In the genomic region with DNA sequence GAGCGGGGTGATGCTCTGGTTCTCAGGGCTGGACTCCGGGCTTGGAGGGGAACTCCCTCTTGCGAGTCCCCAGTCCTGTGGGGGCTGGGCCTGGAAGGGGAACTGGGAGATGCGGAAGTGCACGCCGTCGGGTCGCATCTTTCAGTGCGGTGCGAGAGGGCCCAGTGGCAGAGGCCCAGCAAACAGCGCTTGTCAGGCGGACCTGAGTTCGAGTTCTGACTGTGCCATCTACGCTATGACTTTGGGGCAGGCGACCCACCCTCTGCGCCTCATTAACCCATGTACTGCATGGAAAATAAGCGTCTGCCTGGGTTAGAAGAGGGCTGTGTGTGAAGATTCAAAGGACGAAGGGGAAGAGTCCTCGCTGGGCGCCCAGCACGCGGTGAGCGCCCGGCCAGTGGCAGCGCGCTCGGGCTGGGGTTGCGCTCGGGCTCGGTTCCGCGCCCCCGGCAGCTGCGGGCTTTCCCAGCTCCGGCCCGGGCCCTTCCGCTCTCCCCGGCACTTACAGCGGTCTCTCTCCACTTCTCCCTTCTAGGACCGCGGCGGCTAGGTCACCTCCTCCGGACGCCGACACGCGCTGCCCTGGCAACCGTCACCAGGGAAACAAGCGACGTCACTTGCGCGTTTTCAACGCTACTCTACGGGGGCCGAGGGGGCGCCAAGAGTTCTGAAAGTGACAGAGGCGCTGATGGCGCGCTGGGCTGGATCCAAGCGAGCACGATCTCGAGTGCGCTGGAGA, we compare ENCODE assay signal across 8 cellular contexts. TPM values are rescaled to one million over a fixed set of nuclear protein-coding genes. Genes with fewer than 3 reads are reported as not detected.
DNase-seq lines count a peak whose midpoint lies in the region; ATAC-seq and TF ChIP-seq lines count a peak whose summit lies in the region.

A gene with protein sequence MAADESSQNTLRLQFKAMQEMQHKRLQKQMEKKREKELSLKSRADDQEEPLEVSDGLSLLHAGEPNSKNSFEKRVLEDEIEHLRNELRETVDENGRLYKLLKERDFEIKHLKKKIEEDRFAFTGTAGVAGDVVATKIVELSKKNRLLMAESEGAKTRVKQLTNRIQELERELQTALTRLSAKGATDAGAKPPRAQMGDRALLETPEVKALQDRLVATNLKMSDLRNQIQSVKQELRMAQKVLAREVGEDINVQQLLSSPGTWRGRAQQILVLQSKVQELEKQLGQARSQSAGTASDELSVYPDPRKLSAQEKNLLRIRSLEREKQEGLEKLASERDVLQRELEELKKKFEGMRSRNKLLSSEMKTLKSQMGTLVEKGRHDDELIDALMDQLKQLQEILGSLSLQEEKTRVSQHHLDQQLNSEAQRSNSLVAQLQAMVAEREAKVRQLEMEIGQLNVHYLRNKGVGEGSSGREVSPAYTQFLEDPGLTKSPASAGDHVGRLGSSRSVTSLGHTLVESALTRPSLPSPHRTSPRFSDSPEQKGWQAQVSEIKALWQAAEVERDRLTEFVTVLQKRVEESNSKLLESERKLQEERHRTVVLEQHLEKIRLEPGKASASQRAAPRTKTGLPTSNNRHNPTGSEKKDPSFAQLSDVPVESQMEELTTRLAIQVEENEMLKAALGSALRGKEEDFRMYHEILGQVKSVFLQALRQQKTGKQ (minus strand): TSS at position 584 of the 739 bp plus-strand sequence. CDS start 14,908 bp downstream, outside the sequence.

- CTCF ChIA-PET in SK-N-SH (lab: Yijun Ruan, JAX), result no interaction called here

- WGBS in SK-N-SH (ENCODE audit: low lambda C conversion rate), result 18% methylated on average over 52 of the region's 63 CpGs
- 2% methylated on average over 63 of the region's 63 CpGs for WGBS in thymus

- TF ChIP-seq RAD21 in SK-N-SH (IDR thresholded peaks at IDR 0.05; ENCODE audit: low read length), result no peak

- no peaks in the 10 kb centered on the region for H3K9me3 ChIP-seq in Loucy (ENCODE audit: insufficient read depth, low read depth, low read length)
- H3K9me3 ChIP-seq in SK-N-SH, result no peaks in the 10 kb centered on the region
- H3K9me3 ChIP-seq in thymus (ENCODE audit: control insufficient read depth), result no peaks in the 10 kb centered on the region

- DNase-seq in EH (ENCODE audit: low read depth) (peak; percentile 91), SK-N-SH (peak; percentile 95), Right ventricle myocardium superior (peak; percentile 99), osteocyte (ENCODE audit: extremely low spot score, unreplicated experiment) (peak; percentile 95)
- peak; percentile 85 to 89 for DNase-seq in activated naive CD4-positive, alpha-beta T cell treated with anti-CD3 and anti-CD28 coated beads, Interleukin-2, amount 50 U/mL, for 72 hours (ENCODE audit: low spot score in 2 of 2)

- H3K27me3 ChIP-seq in Loucy (ENCODE audit: insufficient read depth, low read length, poor library complexity, severe bottlenecking), result no peaks in the 10 kb centered on the region
- no peaks in the 10 kb centered on the region for H3K27me3 ChIP-seq in SK-N-SH (ENCODE audit: insufficient read depth)
- no peaks in the 10 kb centered on the region for H3K27me3 ChIP-seq in thymus (ENCODE audit: control insufficient read depth, insufficient read depth)

- ATAC-seq in GM21786 (IDR thresholded peaks at IDR 0.05; ENCODE audit: unreplicated experiment) (peak; percentile 98), Right ventricle myocardium superior (ENCODE audit: poor library complexity) (peak; percentile 96)
- peak; percentile 97 to 98 for ATAC-seq in activated naive CD4-positive, alpha-beta T cell treated with anti-CD3 and anti-CD28 coated beads, Interleukin-2, amount 50 U/mL, for 72 hours

- peaks cover 0 to 6% of the 10 kb centered on the region in 2 donors for H3K9me3 Mint-ChIP-seq in activated naive CD4-positive, alpha-beta T cell treated with anti-CD3 and anti-CD28 coated beads, Interleukin-2, amount 50 U/mL, for 72 hours
- H3K9me3 Mint-ChIP-seq in osteocyte (ENCODE audit: unreplicated experiment), result no peaks in the 10 kb centered on the region

- TF ChIP-seq CTCF in Loucy (conservative IDR thresholded peaks at IDR 0.05; ENCODE audit: low read length) (no peak), SK-N-SH (IDR thresholded peaks at IDR 0.05) (0 out of 2 replicates have a peak, but pooled peaks have one; percentile 11), osteocyte (IDR thresholded peaks at IDR 0.05) (no peak)

- POLR2A ChIA-PET in SK-N-SH (lab: Yijun Ruan, JAX), result no interaction called here

- H3K9ac ChIP-seq in Loucy (ENCODE audit: low read depth, low read length, poor library complexity, severe bottlenecking) (peak within 1 kb of the TSS; percentile 47), SK-N-SH (peak within 1 kb of the TSS; percentile 62; the same call in 1 of the 2 replicates)

- H3K27ac Mint-ChIP-seq in activated naive CD4-positive, alpha-beta T cell treated with anti-CD3 and anti-CD28 coated beads, Interleukin-2, amount 50 U/mL, for 72 hours, result peak within 1 kb of the TSS; percentile 32 to 81
- peak within 1 kb of the TSS; percentile 66 for H3K27ac Mint-ChIP-seq in osteocyte (ENCODE audit: unreplicated experiment)

- peak within 1 kb of the TSS; percentile 84 for H3K4me3 Mint-ChIP-seq in osteocyte (ENCODE audit: unreplicated experiment)

- H2AFZ ChIP-seq in Loucy (ENCODE audit: low read length) (no peak within 1 kb of the TSS), SK-N-SH (ENCODE audit: low read depth) (peak within 1 kb of the TSS; percentile 73)

- peak within 1 kb of the TSS; percentile 66 for H3K4me3 ChIP-seq in Loucy (ENCODE audit: low read length, poor library complexity, severe bottlenecking)
- peak within 1 kb of the TSS; percentile 56 to 71 for H3K4me3 ChIP-seq in SK-N-SH (ENCODE audit: low read depth in 2 of 2, low read length in 1 of 2)
- H3K4me3 ChIP-seq in thymus (ENCODE audit: low read length), result peak within 1 kb of the TSS; percentile 53

- H3K4me1 ChIP-seq in Loucy (ENCODE audit: insufficient read depth, low read length, poor library complexity, severe bottlenecking) (no peaks in the 10 kb centered on the region), SK-N-SH (ENCODE audit: control insufficient read depth in 1 of 2, insufficient read depth in 2 of 2, low read depth in 1 of 2, low read length in 1 of 2) (peaks cover 0 to 3% of the 10 kb centered on the region in 2 experiments; a peak in 1 of 4 replicates), thymus (ENCODE audit: control insufficient read depth, insufficient read depth, low read length) (no peaks in the 10 kb centered on the region)

- no peaks in the 10 kb centered on the region for H3F3A ChIP-seq in Loucy (ENCODE audit: low read depth)
- peaks cover 14% of the 10 kb centered on the region for H3F3A ChIP-seq in SK-N-SH (replicated peaks; ENCODE audit: insufficient read depth)

- H3K36me3 ChIP-seq in Loucy (ENCODE audit: insufficient read depth, low read length) (no peaks in the 10 kb centered on the region), SK-N-SH (replicated peaks in 1 of 2; ENCODE audit: control insufficient read depth in 1 of 2, insufficient read depth in 2 of 2, low read length in 1 of 2) (peaks cover 0 to 4% of the 10 kb centered on the region in 2 experiments), thymus (ENCODE audit: control insufficient read depth, insufficient read depth) (no peaks in the 10 kb centered on the region)

- no peak for TF ChIP-seq EP300 in SK-N-SH (IDR thresholded peaks at IDR 0.05; ENCODE audit: borderline replicate concordance in 1 of 2, low read depth in 1 of 2, low read length in 1 of 2)

- H3K27me3 Mint-ChIP-seq in osteocyte (ENCODE audit: unreplicated experiment), result no peaks in the 10 kb centered on the region

- peaks cover 11% of the 10 kb centered on the region for H3K4me1 Mint-ChIP-seq in osteocyte (ENCODE audit: unreplicated experiment)

- H3K27ac ChIP-seq in SK-N-SH (ENCODE audit: low read depth in 2 of 2, low read length in 1 of 2) (peak within 1 kb of the TSS in 1 of 2 experiments; percentile 48; a peak in 1 of 4 replicates), thymus (ENCODE audit: low read depth) (no peak within 1 kb of the TSS)

- H3K4me2 ChIP-seq in Loucy (ENCODE audit: low read depth, low read length, poor library complexity, severe bottlenecking), result peak within 1 kb of the TSS; percentile 59
- H3K4me2 ChIP-seq in SK-N-SH, result peak within 1 kb of the TSS; percentile 72

- H4K20me1 ChIP-seq in Loucy (ENCODE audit: insufficient read depth, low read length, poor library complexity, severe bottlenecking), result no peaks in the 10 kb centered on the region
- H4K20me1 ChIP-seq in SK-N-SH (ENCODE audit: insufficient read depth), result no peaks in the 10 kb centered on the region

- H3K79me2 ChIP-seq in Loucy (ENCODE audit: insufficient read depth, low read length), result no peaks in the 10 kb centered on the region
- no peaks in the 10 kb centered on the region for H3K79me2 ChIP-seq in SK-N-SH (ENCODE audit: insufficient read depth)

- H3K9me2 ChIP-seq in Loucy (replicated peaks; ENCODE audit: low read depth, low read length), result no peaks in the 10 kb centered on the region
- no peaks in the 10 kb centered on the region for H3K9me2 ChIP-seq in SK-N-SH

- intact Hi-C loops in Right ventricle myocardium superior (cut with DNase I), result no loop called here

- no peaks in the 10 kb centered on the region for H3K36me3 Mint-ChIP-seq in activated naive CD4-positive, alpha-beta T cell treated with anti-CD3 and anti-CD28 coated beads, Interleukin-2, amount 50 U/mL, for 72 hours
- no peaks in the 10 kb centered on the region for H3K36me3 Mint-ChIP-seq in osteocyte (ENCODE audit: unreplicated experiment)

TF ChIP-seq in SK-N-SH, 30 proteins besides CTCF, POLR2A, EP300 and RAD21 (continues in another document):
- TF ChIP-seq, protein P1, sequence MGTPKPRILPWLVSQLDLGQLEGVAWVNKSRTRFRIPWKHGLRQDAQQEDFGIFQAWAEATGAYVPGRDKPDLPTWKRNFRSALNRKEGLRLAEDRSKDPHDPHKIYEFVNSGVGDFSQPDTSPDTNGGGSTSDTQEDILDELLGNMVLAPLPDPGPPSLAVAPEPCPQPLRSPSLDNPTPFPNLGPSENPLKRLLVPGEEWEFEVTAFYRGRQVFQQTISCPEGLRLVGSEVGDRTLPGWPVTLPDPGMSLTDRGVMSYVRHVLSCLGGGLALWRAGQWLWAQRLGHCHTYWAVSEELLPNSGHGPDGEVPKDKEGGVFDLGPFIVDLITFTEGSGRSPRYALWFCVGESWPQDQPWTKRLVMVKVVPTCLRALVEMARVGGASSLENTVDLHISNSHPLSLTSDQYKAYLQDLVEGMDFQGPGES (IDR thresholded peaks at IDR 0.05; ENCODE audit: low read depth, low read length), result no peak
- TF ChIP-seq SMC3 (IDR thresholded peaks at IDR 0.05; ENCODE audit: low read depth, low read length), result no peak
- TF ChIP-seq YY1 (IDR thresholded peaks at IDR 0.05; ENCODE audit: low read depth), result peak; percentile 68; the same call in 1 of the 2 replicates
- TF ChIP-seq, protein P2, sequence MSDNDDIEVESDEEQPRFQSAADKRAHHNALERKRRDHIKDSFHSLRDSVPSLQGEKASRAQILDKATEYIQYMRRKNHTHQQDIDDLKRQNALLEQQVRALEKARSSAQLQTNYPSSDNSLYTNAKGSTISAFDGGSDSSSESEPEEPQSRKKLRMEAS (IDR thresholded peaks at IDR 0.05; ENCODE audit: low read depth), result peak; percentile 72

RNA-seq across cellular contexts. Expression of the gene that starts here (rescaled TPM):
- 0.66 and 1.3 TPM in 2 replicates for polyA plus RNA-seq in SK-N-SH (2012; rRNA removed)
- polyA plus RNA-seq in SK-N-SH (2012; cell fraction: cytosol; rRNA removed), result 0.37 and 0.82 TPM in 2 replicates
- polyA plus RNA-seq in SK-N-SH (2012; cell fraction: nucleus; rRNA removed), result 2.9 and 3.2 TPM in 2 replicates
- total RNA-seq in activated naive CD4-positive, alpha-beta T cell treated with anti-CD3 and anti-CD28 coated beads, Interleukin-2, amount 50 U/mL, for 72 hours, result under 1 TPM; 0.34 to 0.70 TPM
- total RNA-seq in Right ventricle myocardium superior, result 0.24 TPM
- total RNA-seq in osteocyte, result 0.30 TPM in 1 of 2 replicates, not detected in the other
- 0.59 TPM for polyA plus RNA-seq in thymus

Comparison
In these comparisons a context has a peak if more than half of its experiments do, and no peak if none do; other contexts are left out.
1. Peak in DNase-seq and ATAC-seq in activated naive CD4-positive, alpha-beta T cell treated with anti-CD3 and anti-CD28 coated beads, Interleukin-2, amount 50 U/mL, for 72 hours; RNA of the gene not detected or under 1 TPM.
2. Peak in DNase-seq and ATAC-seq in Right ventricle myocardium superior; RNA of the gene not detected or under 1 TPM.
3. Peak in DNase-seq in osteocyte; RNA of the gene not detected or under 1 TPM.